In genomic region chr6:28812778-28813569, GRCh38 we compare ENCODE assay signal across 26 cellular contexts.
A peak's percentile ranks its signal among the peaks of the same experiment; 100 is the strongest.
DNase-seq lines count a peak whose midpoint lies in the region; ATAC-seq and TF ChIP-seq lines count a peak whose summit lies in the region.
"Had no signal": no experiment of that assay in that cellular context is flagged by ENCODE, and none has a peak within 500 bp of the region (broad histone marks: within the 10 kb centered on the region; RNA-seq: fewer than 3 reads in every experiment).

No MANE protein-coding gene starts in this region.

- H3K27me3 Mint-ChIP-seq in activated naive CD4-positive, alpha-beta T cell treated with anti-CD3 and anti-CD28 coated beads, Interleukin-2, amount 10 ng/mL, durations not matched to agents 7 days and 5 days, result peaks cover 100% of the 10 kb centered on the region

- TF ChIP-seq CTCF in fibroblast of mammary gland (conservative IDR thresholded peaks at IDR 0.05; ENCODE audit: control insufficient read depth, insufficient read depth, low read depth, low read length) (no peak), smooth muscle cell (IDR thresholded peaks at IDR 0.05; ENCODE audit: borderline replicate concordance, insufficient read depth, poor library complexity, severe bottlenecking) (no peak)

- H3K79me1 ChIP-seq in mesenchymal stem cell (replicated peaks; ENCODE audit: low read length, poor library complexity, severe bottlenecking), result no peaks in the 10 kb centered on the region

- no peak overlapping the region for H3K23ac ChIP-seq in mesenchymal stem cell (ENCODE audit: low read length in 2 of 2)

- H3K4me3 Mint-ChIP-seq in activated naive CD4-positive, alpha-beta T cell treated with anti-CD3 and anti-CD28 coated beads, Interleukin-2, amount 10 ng/mL, durations not matched to agents 7 days and 5 days, result no peak overlapping the region
- H3K4me3 Mint-ChIP-seq: B cell had no signal

- 20% methylated on average over 29 of the region's 29 CpGs for WGBS in smooth muscle cell (ENCODE audit: low lambda C conversion rate)
- 20% methylated on average over 23 of the region's 29 CpGs for WGBS in mesenchymal stem cell

- CTCF ChIA-PET in activated naive CD4-positive, alpha-beta T cell treated with anti-CD3 and anti-CD28 coated beads, Interleukin-2, amount 10 ng/mL, durations not matched to agents 7 days and 5 days (lab: Charles Lee), result no interaction called here

- H2BK12ac ChIP-seq in mesenchymal stem cell (ENCODE audit: low read length in 2 of 2), result no peak overlapping the region

- H3K36me3 Mint-ChIP-seq in activated naive CD4-positive, alpha-beta T cell treated with anti-CD3 and anti-CD28 coated beads, Interleukin-2, amount 10 ng/mL, durations not matched to agents 7 days and 5 days, result peaks cover 2% of the 10 kb centered on the region

- no peak overlapping the region for H2BK15ac ChIP-seq in mesenchymal stem cell (ENCODE audit: low read depth, poor library complexity, severe bottlenecking)

- H3F3A ChIP-seq in smooth muscle cell (ENCODE audit: low read depth), result no peaks in the 10 kb centered on the region

- no peak overlapping the region for H3K9ac ChIP-seq in SK-N-MC (ENCODE audit: insufficient read length)
- H3K9ac ChIP-seq in smooth muscle cell (ENCODE audit: low read depth), result no peak overlapping the region
- H3K9ac ChIP-seq in mesenchymal stem cell (ENCODE audit: low read length), result no peak overlapping the region

- H3K9me3 ChIP-seq in SK-N-MC (ENCODE audit: low read depth, low read length) (no peaks in the 10 kb centered on the region), smooth muscle cell (replicated peaks; ENCODE audit: low read depth) (no peaks in the 10 kb centered on the region), mesenchymal stem cell (ENCODE audit: control insufficient read depth, low read length) (no peaks in the 10 kb centered on the region)
- H3K9me3 ChIP-seq: suprapubic skin, uterus had no signal

- H3K27me3 ChIP-seq in smooth muscle cell (ENCODE audit: low read depth), result peaks cover 99% of the 10 kb centered on the region
- peaks cover 74 to 78% of the 10 kb centered on the region in 2 experiments for H3K27me3 ChIP-seq in mesenchymal stem cell (ENCODE audit: control insufficient read depth in 1 of 2, insufficient read depth in 1 of 2, low read length in 2 of 2)

- no peak overlapping the region for H4K8ac ChIP-seq in mesenchymal stem cell (ENCODE audit: low read length)

- H3K4me2 ChIP-seq in smooth muscle cell (peak overlapping the region; percentile 10), mesenchymal stem cell (ENCODE audit: low read length, poor library complexity, severe bottlenecking) (no peak overlapping the region)

- peak overlapping the region; percentile 85; the same call in 1 of the 2 replicates for H3K4me3 ChIP-seq in SK-N-MC
- H3K4me3 ChIP-seq in fibroblast of mammary gland (ENCODE audit: control insufficient read depth, low read depth, low read length), result peak overlapping the region; percentile 13
- peak overlapping the region; percentile 44 for H3K4me3 ChIP-seq in smooth muscle cell
- H3K4me3 ChIP-seq in mesenchymal stem cell (ENCODE audit: insufficient read depth in 1 of 2, low read depth in 1 of 2, low read length in 2 of 2), result no peak overlapping the region
- H3K4me3 ChIP-seq: gastroesophageal sphincter, suprapubic skin, uterus had no signal

- no peaks in the 10 kb centered on the region for H3K79me2 ChIP-seq in smooth muscle cell (ENCODE audit: low read depth)

- no peak overlapping the region for H4K91ac ChIP-seq in mesenchymal stem cell (ENCODE audit: low read length)

- ATAC-seq in GM19035 (IDR thresholded peaks at IDR 0.05; ENCODE audit: unreplicated experiment) (no peak), HG02642 (IDR thresholded peaks at IDR 0.05; ENCODE audit: poor library complexity, unreplicated experiment) (no peak)
- ATAC-seq: activated CD8-positive, alpha-beta T cell treated with anti-CD3 and anti-CD28 coated beads for 36 hours; gastroesophageal sphincter had no signal

- H2AK5ac ChIP-seq in mesenchymal stem cell (ENCODE audit: low read length, severe bottlenecking), result no peak overlapping the region

- H3K4ac ChIP-seq in mesenchymal stem cell (ENCODE audit: low read depth in 1 of 2, low read length in 2 of 2), result no peak overlapping the region

- H3K4me1 ChIP-seq in smooth muscle cell (ENCODE audit: low read depth) (peaks cover 18% of the 10 kb centered on the region), mesenchymal stem cell (ENCODE audit: control insufficient read depth, insufficient read depth, low read depth, low read length) (peaks cover 15% of the 10 kb centered on the region)
- H3K4me1 ChIP-seq: suprapubic skin, uterus had no signal

- no peak overlapping the region for H3K14ac ChIP-seq in mesenchymal stem cell (ENCODE audit: low read length in 2 of 2)

- H3K18ac ChIP-seq in mesenchymal stem cell (ENCODE audit: low read depth in 1 of 2, low read length in 2 of 2), result no peak overlapping the region

- H3K36me3 ChIP-seq in SK-N-MC (ENCODE audit: insufficient read depth, low read length) (no peaks in the 10 kb centered on the region), smooth muscle cell (ENCODE audit: low read depth) (no peaks in the 10 kb centered on the region), mesenchymal stem cell (ENCODE audit: control insufficient read depth in 1 of 2, insufficient read depth in 2 of 2, low read depth in 1 of 2, low read length in 2 of 2) (no peaks in the 10 kb centered on the region)
- H3K36me3 ChIP-seq: gastroesophageal sphincter, suprapubic skin, uterus had no signal

- no peak overlapping the region for H2AFZ ChIP-seq in smooth muscle cell (ENCODE audit: low read depth)
- H2AFZ ChIP-seq in mesenchymal stem cell (ENCODE audit: low read depth, low read length), result no peak overlapping the region

- H3K9me3 Mint-ChIP-seq in activated naive CD4-positive, alpha-beta T cell treated with anti-CD3 and anti-CD28 coated beads, Interleukin-2, amount 10 ng/mL, durations not matched to agents 7 days and 5 days, result peaks cover 4% of the 10 kb centered on the region

- peak overlapping the region; percentile 57 for H3K27ac Mint-ChIP-seq in activated naive CD4-positive, alpha-beta T cell treated with anti-CD3 and anti-CD28 coated beads, Interleukin-2, amount 10 ng/mL, durations not matched to agents 7 days and 5 days
- H3K27ac Mint-ChIP-seq: activated CD8-positive, alpha-beta T cell treated with anti-CD3 and anti-CD28 coated beads for 36 hours; B cell had no signal

- DNase-seq in activated naive CD4-positive, alpha-beta T cell treated with anti-CD3 and anti-CD28 coated beads, Interleukin-2, amount 10 ng/mL, durations not matched to agents 7 days and 5 days, result no peak
- DNase-seq in activated naive CD4-positive, alpha-beta T cell (lab: John Stamatoyannopoulos, UW), result no peak
- DNase-seq in SK-N-MC (ENCODE audit: low read depth, low spot score), result no peak
- DNase-seq in fibroblast of mammary gland (ENCODE audit: low read depth), result no peak
- DNase-seq in smooth muscle cell (lab: John Stamatoyannopoulos, UW; ENCODE audit: unreplicated experiment), result no peak
- no peak for DNase-seq in mesenchymal stem cell
- DNase-seq: activated CD8-positive, alpha-beta T cell treated with anti-CD3 and anti-CD28 coated beads for 36 hours; activated gamma-delta T cell; amniotic stem cell; COR-L47; cortex of kidney; DMS79; H7; NCI-H1048; NCI-H187; NCI-H69; RPMI8226; small intestine; stimulated activated CD4-positive, alpha-beta T cell treated with anti-CD3 and anti-CD28 coated beads, Interleukin-2, amount 100 ng/mL, for 24 hours; T-helper 9 cell; uterus had no signal

- H3K4me1 Mint-ChIP-seq in activated naive CD4-positive, alpha-beta T cell treated with anti-CD3 and anti-CD28 coated beads, Interleukin-2, amount 10 ng/mL, durations not matched to agents 7 days and 5 days, result peaks cover 15% of the 10 kb centered on the region

- H2BK120ac ChIP-seq in mesenchymal stem cell (ENCODE audit: low read depth, low read length), result no peak overlapping the region

- no peak overlapping the region for H2BK5ac ChIP-seq in mesenchymal stem cell (ENCODE audit: low read depth, low read length, poor library complexity, severe bottlenecking)

- no peak overlapping the region for H3K27ac ChIP-seq in SK-N-MC
- no peak overlapping the region for H3K27ac ChIP-seq in smooth muscle cell (ENCODE audit: low read depth)
- no peak overlapping the region for H3K27ac ChIP-seq in mesenchymal stem cell (ENCODE audit: low read length, poor library complexity, severe bottlenecking)
- H3K27ac ChIP-seq: gastroesophageal sphincter, suprapubic skin, uterus had no signal

- H4K20me1 ChIP-seq in smooth muscle cell (ENCODE audit: low read depth), result no peaks in the 10 kb centered on the region

Comparison
In these comparisons a context has a peak if more than half of its experiments do, and no peak if none do; other contexts are left out.
1. H3K4me3 ChIP-seq: peak in SK-N-MC (single experiment), fibroblast of mammary gland (single experiment) and smooth muscle cell (single experiment); none in mesenchymal stem cell (0 of 2).